1 cellular context compared by ENCODE assay signal in the genomic region with DNA sequence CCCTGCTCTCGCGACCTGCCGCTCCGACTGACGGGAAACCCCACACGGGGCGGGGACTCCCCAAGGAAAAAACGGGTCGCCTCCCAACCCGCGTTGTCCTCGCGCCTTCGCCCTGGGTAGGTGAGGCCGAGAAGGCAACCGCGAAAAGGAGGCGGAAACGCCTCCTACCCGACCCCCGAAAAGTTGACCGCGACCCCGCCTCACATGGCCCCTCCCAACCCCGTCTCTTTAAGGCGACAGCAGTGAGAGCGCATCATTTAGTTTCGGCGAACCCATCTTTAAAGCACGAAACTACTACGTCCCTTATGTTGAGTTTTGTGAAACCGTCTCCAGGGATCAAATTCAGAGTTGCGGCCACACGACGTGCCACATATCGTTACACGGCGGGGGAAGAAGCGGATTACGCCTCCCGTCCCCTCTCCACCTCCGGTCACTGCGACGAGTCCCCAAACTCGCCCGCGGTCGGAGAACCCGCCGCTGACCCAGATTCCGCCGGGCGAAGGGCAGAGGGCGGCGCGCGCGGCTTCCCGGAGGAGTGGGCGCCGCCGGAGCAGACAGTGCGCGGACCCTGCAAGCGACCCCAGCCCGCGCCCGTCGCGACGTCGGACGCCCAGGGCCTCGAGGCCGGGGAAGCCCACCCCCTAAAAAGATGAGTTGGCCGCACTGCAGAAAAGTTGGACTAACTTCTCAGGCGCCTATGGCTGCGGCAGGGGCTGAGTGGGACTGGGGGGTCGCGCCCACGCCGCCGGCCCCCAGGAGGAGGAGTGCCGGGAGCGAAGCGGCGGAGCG.
TF ChIP-seq lines count a peak whose summit lies in the region.

No MANE protein-coding gene starts in this region.

TF ChIP-seq in K562, 482 proteins besides CTCF, POLR2A, EP300 and RAD21 (continued from another document and continues in another):
- TF ChIP-seq BRCA1 (IDR thresholded peaks at IDR 0.05) = no peak
- TF ChIP-seq BRCA1 (CRISPR knock-in tag; IDR thresholded peaks at IDR 0.05) = no peak
- no peak for TF ChIP-seq SLC30A9 (CRISPR knock-in tag; IDR thresholded peaks at IDR 0.05)
- peak; percentile 41 for TF ChIP-seq MEIS2 (IDR thresholded peaks at IDR 0.05; ENCODE audit: partially characterized antibody)
- no peak for TF ChIP-seq TAF15 (IDR thresholded peaks at IDR 0.05; ENCODE audit: low read depth, low read length)
- TF ChIP-seq, protein P1, sequence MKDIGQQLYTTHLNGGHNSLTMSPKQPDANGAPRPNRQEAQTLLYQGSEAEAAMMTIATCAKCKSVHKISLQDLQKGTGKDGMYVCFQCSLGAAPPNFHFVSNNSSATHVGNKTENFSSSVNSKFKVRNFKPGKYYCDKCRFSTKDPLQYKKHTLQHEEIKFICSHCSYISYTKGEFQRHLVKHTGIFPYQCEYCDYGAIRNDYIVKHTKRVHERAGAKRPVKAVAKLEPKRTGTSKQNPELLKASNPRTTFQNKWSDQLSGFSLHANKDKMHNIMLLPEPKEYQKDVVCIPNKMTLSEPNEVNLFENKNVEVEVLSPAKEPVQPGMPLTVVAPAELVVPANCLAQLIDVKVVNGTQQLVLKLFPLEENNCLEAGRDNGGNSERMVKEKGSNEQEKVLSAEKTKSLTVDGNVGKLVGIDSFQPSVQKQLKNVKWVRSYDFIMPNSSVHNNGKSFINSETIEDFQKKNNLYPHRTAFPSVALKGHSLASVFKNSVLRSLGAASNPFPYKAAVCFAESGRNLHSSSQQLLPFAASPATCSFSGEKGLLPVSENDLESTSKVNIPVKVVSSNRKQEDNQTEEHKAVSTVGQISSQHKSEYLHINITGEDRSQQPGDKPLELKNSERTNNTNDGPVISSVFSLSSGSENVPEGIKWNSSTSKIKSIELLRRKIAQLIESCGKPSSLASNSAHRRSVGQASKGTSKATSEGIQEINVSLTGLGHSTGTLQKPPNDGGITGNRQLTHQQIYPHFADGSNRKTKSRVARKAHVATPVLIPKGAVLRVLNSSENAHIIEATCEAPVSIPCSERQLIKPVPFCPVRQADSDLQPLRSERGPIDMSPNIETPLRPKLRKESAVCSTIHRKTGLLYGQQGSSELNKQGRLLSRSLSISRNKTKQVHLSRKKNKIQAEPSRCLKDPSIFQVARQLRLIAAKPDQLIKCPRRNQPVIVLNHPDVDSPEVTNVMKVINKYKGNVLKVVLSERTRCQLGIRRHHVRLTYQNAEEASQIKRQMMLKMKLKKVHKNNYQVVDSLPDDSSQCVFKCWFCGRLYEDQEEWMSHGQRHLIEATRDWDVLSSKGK (CRISPR knock-in tag; IDR thresholded peaks at IDR 0.05) = no peak
- no peak for TF ChIP-seq CHD4 (IDR thresholded peaks at IDR 0.05; ENCODE audit: insufficient read depth, insufficient replicate concordance, low read depth, low read length, poor library complexity, severe bottlenecking)
- no peak for TF ChIP-seq SMARCA4 (IDR thresholded peaks at IDR 0.05)
- TF ChIP-seq, protein P2, sequence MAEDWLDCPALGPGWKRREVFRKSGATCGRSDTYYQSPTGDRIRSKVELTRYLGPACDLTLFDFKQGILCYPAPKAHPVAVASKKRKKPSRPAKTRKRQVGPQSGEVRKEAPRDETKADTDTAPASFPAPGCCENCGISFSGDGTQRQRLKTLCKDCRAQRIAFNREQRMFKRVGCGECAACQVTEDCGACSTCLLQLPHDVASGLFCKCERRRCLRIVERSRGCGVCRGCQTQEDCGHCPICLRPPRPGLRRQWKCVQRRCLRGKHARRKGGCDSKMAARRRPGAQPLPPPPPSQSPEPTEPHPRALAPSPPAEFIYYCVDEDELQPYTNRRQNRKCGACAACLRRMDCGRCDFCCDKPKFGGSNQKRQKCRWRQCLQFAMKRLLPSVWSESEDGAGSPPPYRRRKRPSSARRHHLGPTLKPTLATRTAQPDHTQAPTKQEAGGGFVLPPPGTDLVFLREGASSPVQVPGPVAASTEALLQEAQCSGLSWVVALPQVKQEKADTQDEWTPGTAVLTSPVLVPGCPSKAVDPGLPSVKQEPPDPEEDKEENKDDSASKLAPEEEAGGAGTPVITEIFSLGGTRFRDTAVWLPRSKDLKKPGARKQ (CRISPR knock-in tag; IDR thresholded peaks at IDR 0.05) = no peak
- peak; percentile 57; the same call in 1 of the 2 replicates for TF ChIP-seq TCF7 (IDR thresholded peaks at IDR 0.05; ENCODE audit: borderline replicate concordance)
- TF ChIP-seq, protein P3, sequence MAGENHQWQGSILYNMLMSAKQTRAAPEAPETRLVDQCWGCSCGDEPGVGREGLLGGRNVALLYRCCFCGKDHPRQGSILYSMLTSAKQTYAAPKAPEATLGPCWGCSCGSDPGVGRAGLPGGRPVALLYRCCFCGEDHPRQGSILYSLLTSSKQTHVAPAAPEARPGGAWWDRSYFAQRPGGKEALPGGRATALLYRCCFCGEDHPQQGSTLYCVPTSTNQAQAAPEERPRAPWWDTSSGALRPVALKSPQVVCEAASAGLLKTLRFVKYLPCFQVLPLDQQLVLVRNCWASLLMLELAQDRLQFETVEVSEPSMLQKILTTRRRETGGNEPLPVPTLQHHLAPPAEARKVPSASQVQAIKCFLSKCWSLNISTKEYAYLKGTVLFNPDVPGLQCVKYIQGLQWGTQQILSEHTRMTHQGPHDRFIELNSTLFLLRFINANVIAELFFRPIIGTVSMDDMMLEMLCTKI (IDR thresholded peaks at IDR 0.05; ENCODE audit: partially characterized antibody) = no peak
- TF ChIP-seq, protein P4, sequence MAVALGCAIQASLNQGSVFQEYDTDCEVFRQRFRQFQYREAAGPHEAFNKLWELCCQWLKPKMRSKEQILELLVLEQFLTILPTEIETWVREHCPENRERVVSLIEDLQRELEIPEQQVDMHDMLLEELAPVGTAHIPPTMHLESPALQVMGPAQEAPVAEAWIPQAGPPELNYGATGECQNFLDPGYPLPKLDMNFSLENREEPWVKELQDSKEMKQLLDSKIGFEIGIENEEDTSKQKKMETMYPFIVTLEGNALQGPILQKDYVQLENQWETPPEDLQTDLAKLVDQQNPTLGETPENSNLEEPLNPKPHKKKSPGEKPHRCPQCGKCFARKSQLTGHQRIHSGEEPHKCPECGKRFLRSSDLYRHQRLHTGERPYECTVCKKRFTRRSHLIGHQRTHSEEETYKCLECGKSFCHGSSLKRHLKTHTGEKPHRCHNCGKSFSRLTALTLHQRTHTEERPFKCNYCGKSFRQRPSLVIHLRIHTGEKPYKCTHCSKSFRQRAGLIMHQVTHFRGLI (CRISPR knock-in tag; IDR thresholded peaks at IDR 0.05) = no peak
- 0 out of 2 replicates have a peak, but pooled peaks have one; percentile 2 for TF ChIP-seq ZNF444 (CRISPR knock-in tag; IDR thresholded peaks at IDR 0.05)
- TF ChIP-seq NFATC3 (IDR thresholded peaks at IDR 0.05) = no peak
- TF ChIP-seq, protein P5, sequence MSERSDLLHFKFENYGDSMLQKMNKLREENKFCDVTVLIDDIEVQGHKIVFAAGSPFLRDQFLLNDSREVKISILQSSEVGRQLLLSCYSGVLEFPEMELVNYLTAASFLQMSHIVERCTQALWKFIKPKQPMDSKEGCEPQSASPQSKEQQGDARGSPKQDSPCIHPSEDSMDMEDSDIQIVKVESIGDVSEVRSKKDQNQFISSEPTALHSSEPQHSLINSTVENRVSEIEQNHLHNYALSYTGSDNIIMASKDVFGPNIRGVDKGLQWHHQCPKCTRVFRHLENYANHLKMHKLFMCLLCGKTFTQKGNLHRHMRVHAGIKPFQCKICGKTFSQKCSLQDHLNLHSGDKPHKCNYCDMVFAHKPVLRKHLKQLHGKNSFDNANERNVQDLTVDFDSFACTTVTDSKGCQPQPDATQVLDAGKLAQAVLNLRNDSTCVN (CRISPR knock-in tag; IDR thresholded peaks at IDR 0.05) = no peak
- TF ChIP-seq MBD2 (IDR thresholded peaks at IDR 0.05; ENCODE audit: borderline replicate concordance, low read depth) = peak; percentile 25; the same call in 1 of the 2 replicates
- peak in 1 of 2 experiments; percentile 13; a peak in 1 of 4 replicates for TF ChIP-seq RCOR1 (IDR thresholded peaks at IDR 0.05; ENCODE audit: borderline replicate concordance in 1 of 2, low read depth in 2 of 2, low read length in 2 of 2)
- peak; percentile 55; the same call in 1 of the 2 replicates for TF ChIP-seq PHF8 (IDR thresholded peaks at IDR 0.05; ENCODE audit: borderline replicate concordance, low read length)
- TF ChIP-seq, protein P6, sequence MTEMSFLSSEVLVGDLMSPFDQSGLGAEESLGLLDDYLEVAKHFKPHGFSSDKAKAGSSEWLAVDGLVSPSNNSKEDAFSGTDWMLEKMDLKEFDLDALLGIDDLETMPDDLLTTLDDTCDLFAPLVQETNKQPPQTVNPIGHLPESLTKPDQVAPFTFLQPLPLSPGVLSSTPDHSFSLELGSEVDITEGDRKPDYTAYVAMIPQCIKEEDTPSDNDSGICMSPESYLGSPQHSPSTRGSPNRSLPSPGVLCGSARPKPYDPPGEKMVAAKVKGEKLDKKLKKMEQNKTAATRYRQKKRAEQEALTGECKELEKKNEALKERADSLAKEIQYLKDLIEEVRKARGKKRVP (CRISPR knock-in tag; IDR thresholded peaks at IDR 0.05) = no peak; the same call in 1 of the 2 replicates
- TF ChIP-seq EGR1 (conservative IDR thresholded peaks at IDR 0.05) = peak; percentile 81
- no peak for TF ChIP-seq CREBBP (IDR thresholded peaks at IDR 0.05; ENCODE audit: low read depth, low read length)
- peak; percentile 58 for TF ChIP-seq BCOR (IDR thresholded peaks at IDR 0.05)
- TF ChIP-seq EZH2 (IDR thresholded peaks at IDR 0.05; ENCODE audit: borderline replicate concordance, low read depth, low read length) = no peak
- TF ChIP-seq RFX7 (CRISPR knock-in tag; IDR thresholded peaks at IDR 0.05) = no peak
- TF ChIP-seq, protein P7, sequence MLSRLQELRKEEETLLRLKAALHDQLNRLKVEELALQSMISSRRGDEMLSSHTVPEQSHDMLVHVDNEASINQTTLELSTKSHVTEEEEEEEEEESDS (CRISPR knock-in tag; IDR thresholded peaks at IDR 0.05) = no peak
- no peak for TF ChIP-seq KAT2B (IDR thresholded peaks at IDR 0.05; ENCODE audit: low read depth, low read length)
- TF ChIP-seq, protein P8, sequence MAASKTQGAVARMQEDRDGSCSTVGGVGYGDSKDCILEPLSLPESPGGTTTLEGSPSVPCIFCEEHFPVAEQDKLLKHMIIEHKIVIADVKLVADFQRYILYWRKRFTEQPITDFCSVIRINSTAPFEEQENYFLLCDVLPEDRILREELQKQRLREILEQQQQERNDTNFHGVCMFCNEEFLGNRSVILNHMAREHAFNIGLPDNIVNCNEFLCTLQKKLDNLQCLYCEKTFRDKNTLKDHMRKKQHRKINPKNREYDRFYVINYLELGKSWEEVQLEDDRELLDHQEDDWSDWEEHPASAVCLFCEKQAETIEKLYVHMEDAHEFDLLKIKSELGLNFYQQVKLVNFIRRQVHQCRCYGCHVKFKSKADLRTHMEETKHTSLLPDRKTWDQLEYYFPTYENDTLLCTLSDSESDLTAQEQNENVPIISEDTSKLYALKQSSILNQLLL (CRISPR knock-in tag; IDR thresholded peaks at IDR 0.05; ENCODE audit: borderline replicate concordance) = no peak
- TF ChIP-seq ZNF274 (IDR thresholded peaks at IDR 0.05; ENCODE audit: borderline replicate concordance, low read depth, low read length) = no peak
- TF ChIP-seq SAFB (IDR thresholded peaks at IDR 0.05; ENCODE audit: borderline replicate concordance, low read depth, low read length) = no peak
- no peak for TF ChIP-seq STAT5A (IDR thresholded peaks at IDR 0.05; ENCODE audit: borderline replicate concordance, low read length)
- TF ChIP-seq ETS2 (tag; IDR thresholded peaks at IDR 0.05; ENCODE audit: borderline replicate concordance, poor library complexity, severe bottlenecking) = peak; percentile 13
- TF ChIP-seq ZNF197 (CRISPR knock-in tag; IDR thresholded peaks at IDR 0.05; ENCODE audit: low read depth) = no peak; the same call in 1 of the 2 replicates
- TF ChIP-seq ZKSCAN1 (IDR thresholded peaks at IDR 0.05; ENCODE audit: low read depth, low read length) = 0 out of 2 replicates have a peak, but pooled peaks have one; percentile 22
- TF ChIP-seq ZNF311 (CRISPR knock-in tag; IDR thresholded peaks at IDR 0.05) = no peak
- TF ChIP-seq ZNF239 (CRISPR knock-in tag; IDR thresholded peaks at IDR 0.05) = no peak
- TF ChIP-seq, protein P9, sequence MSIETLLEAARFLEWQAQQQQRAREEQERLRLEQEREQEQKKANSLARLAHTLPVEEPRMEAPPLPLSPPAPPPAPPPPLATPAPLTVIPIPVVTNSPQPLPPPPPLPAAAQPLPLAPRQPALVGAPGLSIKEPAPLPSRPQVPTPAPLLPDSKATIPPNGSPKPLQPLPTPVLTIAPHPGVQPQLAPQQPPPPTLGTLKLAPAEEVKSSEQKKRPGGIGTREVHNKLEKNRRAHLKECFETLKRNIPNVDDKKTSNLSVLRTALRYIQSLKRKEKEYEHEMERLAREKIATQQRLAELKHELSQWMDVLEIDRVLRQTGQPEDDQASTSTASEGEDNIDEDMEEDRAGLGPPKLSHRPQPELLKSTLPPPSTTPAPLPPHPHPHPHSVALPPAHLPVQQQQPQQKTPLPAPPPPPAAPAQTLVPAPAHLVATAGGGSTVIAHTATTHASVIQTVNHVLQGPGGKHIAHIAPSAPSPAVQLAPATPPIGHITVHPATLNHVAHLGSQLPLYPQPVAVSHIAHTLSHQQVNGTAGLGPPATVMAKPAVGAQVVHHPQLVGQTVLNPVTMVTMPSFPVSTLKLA (conservative IDR thresholded peaks at IDR 0.05) = peak; percentile 55 to 59
- no peak; the same call in 1 of the 2 replicates for TF ChIP-seq MYBL2 (IDR thresholded peaks at IDR 0.05; ENCODE audit: low read depth)
- no peak for TF ChIP-seq MYBL2 (CRISPR knock-in tag; IDR thresholded peaks at IDR 0.05; ENCODE audit: borderline replicate concordance)
- peak; percentile 72; the same call in 1 of the 2 replicates for TF ChIP-seq CREB1 (IDR thresholded peaks at IDR 0.05)
- peak; percentile 77 for TF ChIP-seq CREB1 (CRISPR knock-in tag; IDR thresholded peaks at IDR 0.05)
- TF ChIP-seq POLR2G (IDR thresholded peaks at IDR 0.05; ENCODE audit: low read depth, low read length) = peak; percentile 87
